Comparison of ENCODE assay signal across 24 cellular contexts in genomic region chr14:62322216-62322615, GRCh38.
DNase-seq lines count a peak whose midpoint lies in the region; ATAC-seq, FAIRE-seq and TF ChIP-seq lines count a peak whose summit lies in the region.
"Had no signal": no experiment of that assay in that cellular context is flagged by ENCODE, and none has a peak within 500 bp of the region (broad histone marks: within the 10 kb centered on the region; RNA-seq: fewer than 3 reads in every experiment).

No MANE protein-coding gene starts in this region.

- FAIRE-seq in astrocyte (lab: Jason Lieb, UNC) = no peak
- FAIRE-seq: A549, G401.6, GM12878, GM19239, H1 had no signal

- H3K27ac Mint-ChIP-seq in astrocyte (ENCODE audit: unreplicated experiment) (no peak overlapping the region), neural progenitor cell (no peak overlapping the region)
- H3K27ac Mint-ChIP-seq: B cell; CD4-positive, CD25-positive, alpha-beta regulatory T cell; CD8-positive, alpha-beta T cell had no signal

- DNase-seq in AG10803 (ENCODE audit: low read depth) = peak; percentile 41
- peak; percentile 6 for DNase-seq in M059J (ENCODE audit: low read depth)
- peak; percentile 14 for DNase-seq in astrocyte (ENCODE audit: low read depth)
- DNase-seq in neural progenitor cell (ENCODE audit: low spot score) = no peak
- no peak for DNase-seq in nucleus accumbens (lab: John Stamatoyannopoulos, UW)
- no peak for DNase-seq in substantia nigra (lab: John Stamatoyannopoulos, UW)
- DNase-seq: 8988T; ACHN; Caco-2; CD4-positive, CD25-positive, alpha-beta regulatory T cell; CD8-positive, alpha-beta T cell; DMS153; DND-41; H7; HCEC 1CT had no signal

- no peak for ATAC-seq in HG02759 (IDR thresholded peaks at IDR 0.05; ENCODE audit: unreplicated experiment)
- ATAC-seq: A549; CD8-positive, alpha-beta T cell; GM12878 had no signal

- H3K36me3 Mint-ChIP-seq in astrocyte (ENCODE audit: low read depth, unreplicated experiment) (no peaks in the 10 kb centered on the region), neural progenitor cell (no peaks in the 10 kb centered on the region)
- H3K36me3 Mint-ChIP-seq: CD4-positive, CD25-positive, alpha-beta regulatory T cell; CD8-positive, alpha-beta T cell had no signal

- no peaks in the 10 kb centered on the region for H3K4me1 ChIP-seq in astrocyte (ENCODE audit: insufficient read depth, low read length)
- H3K4me1 ChIP-seq in neural progenitor cell = no peaks in the 10 kb centered on the region
- H3K4me1 ChIP-seq: A549, BLaER1, Caco-2 had no signal

- no peak for TF ChIP-seq CTCF in AG10803 (conservative IDR thresholded peaks at IDR 0.05; ENCODE audit: low read length)
- TF ChIP-seq CTCF in astrocyte (IDR thresholded peaks at IDR 0.05; ENCODE audit: insufficient read depth, low read depth, low read length) = no peak
- TF ChIP-seq CTCF in neural progenitor cell (IDR thresholded peaks at IDR 0.05) = no peak

- H3K27me3 Mint-ChIP-seq in astrocyte (ENCODE audit: low read depth, unreplicated experiment) (no peaks in the 10 kb centered on the region), neural progenitor cell (ENCODE audit: insufficient read depth, low read depth) (peaks cover 4% of the 10 kb centered on the region)
- H3K27me3 Mint-ChIP-seq: B cell; CD4-positive, CD25-positive, alpha-beta regulatory T cell had no signal

- H3K4me1 Mint-ChIP-seq in astrocyte (ENCODE audit: low read depth, unreplicated experiment) (no peaks in the 10 kb centered on the region), neural progenitor cell (no peaks in the 10 kb centered on the region)
- H3K4me1 Mint-ChIP-seq: B cell; CD4-positive, CD25-positive, alpha-beta regulatory T cell had no signal

- H3K9ac ChIP-seq in astrocyte (ENCODE audit: low read length) (no peak overlapping the region), neural progenitor cell (no peak overlapping the region)
- H3K9ac ChIP-seq: BLaER1 had no signal

- no peaks in the 10 kb centered on the region for H3K36me3 ChIP-seq in astrocyte (ENCODE audit: insufficient read depth, low read length)
- H3K36me3 ChIP-seq in neural progenitor cell = no peaks in the 10 kb centered on the region
- H3K36me3 ChIP-seq: BLaER1 had no signal

- H3K4me3 ChIP-seq in AG10803 (ENCODE audit: low read length) (no peak overlapping the region), astrocyte (ENCODE audit: insufficient read depth, low read depth, low read length) (no peak overlapping the region), neural progenitor cell (no peak overlapping the region)
- H3K4me3 ChIP-seq: A549, BLaER1, GM12878 had no signal

- H3K79me2 ChIP-seq in astrocyte (ENCODE audit: insufficient read depth, low read length) (no peaks in the 10 kb centered on the region), neural progenitor cell (ENCODE audit: low read depth) (no peaks in the 10 kb centered on the region)

- no peak overlapping the region for H3K4me2 ChIP-seq in astrocyte (ENCODE audit: low read length)
- no peak overlapping the region for H3K4me2 ChIP-seq in neural progenitor cell
- H3K4me2 ChIP-seq: A549, BLaER1 had no signal

- no peak overlapping the region for H3K27ac ChIP-seq in astrocyte (ENCODE audit: low read depth, low read length)
- H3K27ac ChIP-seq in neural progenitor cell = no peak overlapping the region
- H3K27ac ChIP-seq in substantia nigra (ENCODE audit: low read depth, low read length, poor library complexity, severe bottlenecking) = no peak overlapping the region
- H3K27ac ChIP-seq: A549, BLaER1, C4-2B had no signal

- H3K9me3 Mint-ChIP-seq in astrocyte (ENCODE audit: unreplicated experiment) (peaks cover 8% of the 10 kb centered on the region), neural progenitor cell (no peaks in the 10 kb centered on the region)

- no peak overlapping the region for H2AFZ ChIP-seq in astrocyte (ENCODE audit: low read depth, low read length)
- H2AFZ ChIP-seq in neural progenitor cell (replicated peaks) = peak overlapping the region; percentile 6

- H3K9me3 ChIP-seq in astrocyte (ENCODE audit: insufficient read depth, low read depth, low read length) (no peaks in the 10 kb centered on the region), neural progenitor cell (ENCODE audit: low read depth) (peaks cover 4% of the 10 kb centered on the region)
- H3K9me3 ChIP-seq: A549, BLaER1 had no signal

- no peaks in the 10 kb centered on the region for H4K20me1 ChIP-seq in astrocyte (ENCODE audit: insufficient read depth, low read length)
- no peaks in the 10 kb centered on the region for H4K20me1 ChIP-seq in neural progenitor cell (ENCODE audit: low read depth)
- H4K20me1 ChIP-seq: BLaER1 had no signal

- H3K27me3 ChIP-seq in astrocyte (ENCODE audit: insufficient read depth, low read length) (no peaks in the 10 kb centered on the region), neural progenitor cell (no peaks in the 10 kb centered on the region)
- H3K27me3 ChIP-seq: BLaER1 had no signal

- H3K4me3 Mint-ChIP-seq in astrocyte (ENCODE audit: unreplicated experiment) (no peak overlapping the region), neural progenitor cell (no peak overlapping the region)
- H3K4me3 Mint-ChIP-seq: B cell; CD4-positive, CD25-positive, alpha-beta regulatory T cell; CD8-positive, alpha-beta T cell had no signal

- no peaks in the 10 kb centered on the region for H3F3A ChIP-seq in neural progenitor cell (ENCODE audit: low read depth)

Comparison
In these comparisons a context has a peak if more than half of its experiments do, and no peak if none do; other contexts are left out.
1. DNase-seq: peak in AG10803 (single experiment), M059J (single experiment) and astrocyte (single experiment); none in neural progenitor cell (single experiment), nucleus accumbens (0 of 56) and substantia nigra (0 of 49).